In genomic region chr20:62009322-62009721, GRCh38 we compare ENCODE assay signal across 20 cellular contexts. TPM values are rescaled to one million over a fixed set of nuclear protein-coding genes. Genes with fewer than 3 reads are reported as not detected.
DNase-seq lines count a peak whose midpoint lies in the region; ATAC-seq and TF ChIP-seq lines count a peak whose summit lies in the region.
"Had no signal": no experiment of that assay in that cellular context is flagged by ENCODE, and none has a peak within 500 bp of the region (broad histone marks: within the 10 kb centered on the region; RNA-seq: fewer than 3 reads in every experiment).

No MANE protein-coding gene starts in this region.

- H3K27me3 ChIP-seq in testis: no peaks in the 10 kb centered on the region
- H3K27me3 ChIP-seq: BLaER1 had no signal

- H3K9me3 Mint-ChIP-seq in immature natural killer cell: no peaks in the 10 kb centered on the region
- H3K9me3 Mint-ChIP-seq: CD4-positive, CD25-positive, alpha-beta regulatory T cell; CD8-positive, alpha-beta T cell; GM23338; HFFc6 had no signal

- intact Hi-C loops in testis (cut with DNase I; ENCODE audit: low total_unique reads): no loop called here

- TF ChIP-seq POLR2A in testis (IDR thresholded peaks at IDR 0.05): no peak

- no peak overlapping the region for H3K4me3 ChIP-seq in testis
- H3K4me3 ChIP-seq: BLaER1, GM12878, GM23338, HAP-1 had no signal

- peaks cover 4% of the 10 kb centered on the region for H3K36me3 Mint-ChIP-seq in T-helper 17 cell (ENCODE audit: low read depth)
- peaks cover 22 to 49% (median 35%) of the 10 kb centered on the region in 3 donors for H3K36me3 Mint-ChIP-seq in immature natural killer cell

- WGBS in testis, 2 donors: 71 to 78% methylated on average over 13 of the region's 13 CpGs

- no peak for TF ChIP-seq CTCF in testis (IDR thresholded peaks at IDR 0.05)

- H3K27ac Mint-ChIP-seq in T-helper 17 cell (no peak overlapping the region), immature natural killer cell (peak overlapping the region in 2 of 6 donors; percentile 49 to 75)
- H3K27ac Mint-ChIP-seq: B cell; CD4-positive, CD25-positive, alpha-beta regulatory T cell; CD8-positive, alpha-beta T cell; GM23338; HFFc6 had no signal

- peaks cover 3% of the 10 kb centered on the region for H3K4me1 ChIP-seq in testis
- H3K4me1 ChIP-seq: Caco-2, HAP-1 had no signal

- ATAC-seq in T-helper 17 cell: no peak
- ATAC-seq: CD8-positive, alpha-beta T cell; GM12878; GM23338 had no signal

- H3K4me1 Mint-ChIP-seq in T-helper 17 cell (peaks cover 11% of the 10 kb centered on the region), immature natural killer cell (peaks cover 32 to 60% of the 10 kb centered on the region in 2 donors)

- no peaks in the 10 kb centered on the region for H3K36me3 ChIP-seq in testis (ENCODE audit: low read depth, missing control alignments)

- H3K9me3 ChIP-seq in T-helper 17 cell (ENCODE audit: control insufficient read depth, low read length, poor library complexity, severe bottlenecking) (no peaks in the 10 kb centered on the region), testis (no peaks in the 10 kb centered on the region)
- H3K9me3 ChIP-seq: BLaER1, Caco-2, HAP-1 had no signal

- H3K4me3 Mint-ChIP-seq in T-helper 17 cell: peak overlapping the region; percentile 52
- peak overlapping the region in 1 of 5 donors; percentile 49 for H3K4me3 Mint-ChIP-seq in immature natural killer cell
- H3K4me3 Mint-ChIP-seq: B cell; CD4-positive, CD25-positive, alpha-beta regulatory T cell; CD8-positive, alpha-beta T cell; GM23338; HFFc6 had no signal

- no peak overlapping the region for H3K27ac ChIP-seq in testis
- H3K27ac ChIP-seq: BLaER1, C4-2B had no signal

- DNase-seq in NCI-H526 (lab: John Stamatoyannopoulos, UW) (peak; percentile 42 to 70), T-helper 17 cell (no peak), testis (peak; percentile 67), D341Med (ENCODE audit: low spot score) (no peak), immature natural killer cell (no peak), AG08395 (ENCODE audit: low spot score) (no peak)
- DNase-seq: Caco-2; CD4-positive, CD25-positive, alpha-beta regulatory T cell; CD8-positive, alpha-beta T cell; DMS 273 treated with DMSO at 0.1 percent for 48 hours; DMS79; EL; GDM1; HFFc6 had no signal

- H3K27me3 Mint-ChIP-seq in T-helper 17 cell: no peaks in the 10 kb centered on the region
- H3K27me3 Mint-ChIP-seq in immature natural killer cell (ENCODE audit: low read depth in 3 of 3): peaks cover 0 to 2% (median 2%) of the 10 kb centered on the region in 3 donors
- H3K27me3 Mint-ChIP-seq: B cell; CD4-positive, CD25-positive, alpha-beta regulatory T cell had no signal

RNA-seq across cellular contexts. Expression of gene TAF4, which starts 56.4 kb away (rescaled TPM):
- total RNA-seq in T-helper 17 cell: 10 to 100 TPM; 17.8 to 19.5 TPM
- total RNA-seq in testis: 100 to 1,000 TPM; 107 to 111 TPM
- 30.7 TPM for polyA plus RNA-seq in testis (ENCODE audit: insufficient read depth, low read depth, low replicate concordance)
- 1 to 10 TPM in 2 of 3 donors, under 1 TPM in 1; 0.04 to 3.2 (median 1.1) TPM for polyA plus RNA-seq in immature natural killer cell

Comparison
In these comparisons a context has a peak if more than half of its experiments do, and no peak if none do; other contexts are left out.
1. DNase-seq: peak in NCI-H526 (2 of 2) and testis (single experiment); none in T-helper 17 cell (0 of 3), D341Med (single experiment), immature natural killer cell (0 of 3) and AG08395 (single experiment).
2. RNA of gene TAF4, which starts 56.4 kb away (total RNA-seq): 107 to 111 TPM in testis; 17.8 to 19.5 TPM in T-helper 17 cell; every median in the first group is over 4 times any median in the second.